Comparison of ENCODE assay signal across 11 cellular contexts in the genomic region with DNA sequence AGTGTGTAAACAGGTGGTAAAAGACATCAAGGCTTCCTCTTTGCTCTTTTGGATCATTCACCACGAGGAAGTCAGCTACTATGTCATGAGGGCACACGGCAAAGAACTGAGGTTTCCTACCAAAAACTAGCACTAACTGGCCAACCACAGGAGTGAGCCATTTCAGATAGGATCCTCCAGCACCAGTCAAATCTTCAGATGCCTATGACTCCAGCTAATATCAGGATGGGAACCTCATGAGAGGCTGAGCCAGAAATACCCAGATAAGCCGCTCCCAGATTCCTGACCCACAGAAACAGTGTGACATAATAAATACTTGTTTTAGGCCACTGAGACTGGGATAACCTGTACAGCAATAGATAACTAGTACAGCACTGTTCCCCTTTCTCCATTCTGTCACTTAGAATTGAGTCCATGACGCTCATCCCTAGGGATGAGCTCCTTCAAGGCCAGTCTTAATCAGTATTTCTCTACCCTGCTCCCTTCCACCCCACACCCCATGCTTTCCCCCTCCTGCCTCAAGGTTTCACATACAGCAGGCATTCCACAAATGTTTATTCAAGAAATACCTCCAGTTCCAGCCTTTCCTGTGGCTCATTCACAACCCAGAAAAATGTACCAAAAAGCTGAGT.
DNase-seq lines count a peak whose midpoint lies in the region; ATAC-seq, FAIRE-seq and TF ChIP-seq lines count a peak whose summit lies in the region.
"Had no signal": no experiment of that assay in that cellular context is flagged by ENCODE, and none has a peak within 500 bp of the region (broad histone marks: within the 10 kb centered on the region; RNA-seq: fewer than 3 reads in every experiment).

No MANE protein-coding gene starts in this region.

- no peaks in the 10 kb centered on the region for H3K36me3 ChIP-seq in body of pancreas (replicated peaks in 1 of 2; ENCODE audit: insufficient read depth in 1 of 2, low read depth in 2 of 2)
- H3K36me3 ChIP-seq: neutrophil had no signal

- no peaks in the 10 kb centered on the region for H3K4me1 ChIP-seq in body of pancreas

- no peak overlapping the region for H3K4me3 ChIP-seq in body of pancreas

- no peak for TF ChIP-seq POLR2A in body of pancreas (IDR thresholded peaks at IDR 0.05)

- no peak for FAIRE-seq in urothelium cell line (lab: Jason Lieb, UNC)

- peak overlapping the region in 3 of 4 donors; percentile 4 to 42 (median 4) for H3K27ac ChIP-seq in body of pancreas
- H3K27ac ChIP-seq: KMS-11, neutrophil had no signal

- no peaks in the 10 kb centered on the region for H3K27me3 ChIP-seq in body of pancreas
- H3K27me3 ChIP-seq: neutrophil had no signal

- DNase-seq in HT1080 (ENCODE audit: low read depth) (peak; percentile 72), body of pancreas (no peak), iris pigment epithelial cell (ENCODE audit: low read depth) (peak; percentile 91), urothelium cell line (ENCODE audit: low spot score) (peak; percentile 59), posterior cingulate gyrus (no peak), medulla oblongata (ENCODE audit: extremely low spot score) (no peak)
- DNase-seq in activated naive CD4-positive, alpha-beta T cell treated with Interleukin-2 at 50 U/mL for 16 hours = no peak
- DNase-seq: GOT3, SHP77 had no signal

- no peak for TF ChIP-seq CTCF in body of pancreas (IDR thresholded peaks at IDR 0.05)

- intact Hi-C loops in body of pancreas (cut with DNase I) (no loop called here), posterior cingulate gyrus (cut with DNase I) (no loop called here)

- peak; percentile 68 for ATAC-seq in body of pancreas

- H3K9me3 ChIP-seq in body of pancreas = no peaks in the 10 kb centered on the region
- H3K9me3 ChIP-seq: neutrophil had no signal

- 62 to 76% methylated on average over 4 of the region's 4 CpGs for WGBS in body of pancreas, 2 donors

Comparison
In these comparisons a context has a peak if more than half of its experiments do, and no peak if none do; other contexts are left out.
1. DNase-seq: peak in HT1080 (single experiment), iris pigment epithelial cell (single experiment) and urothelium cell line (single experiment); none in body of pancreas (0 of 4), posterior cingulate gyrus (0 of 10), activated naive CD4-positive, alpha-beta T cell treated with Interleukin-2 at 50 U/mL for 16 hours (single experiment) and medulla oblongata (single experiment).